In genomic region chr15:68187559-68187958, GRCh38 we compare ENCODE assay signal across 8 cellular contexts. TPM values are rescaled to one million over a fixed set of nuclear protein-coding genes. Genes with fewer than 3 reads are reported as not detected.
DNase-seq lines count a peak whose midpoint lies in the region; ATAC-seq, FAIRE-seq and TF ChIP-seq lines count a peak whose summit lies in the region.

No MANE protein-coding gene starts in this region.

- H3K27me3 ChIP-seq in Panc1 (ENCODE audit: control insufficient read depth, insufficient read depth, low read length), result no peaks in the 10 kb centered on the region
- no peaks in the 10 kb centered on the region for H3K27me3 ChIP-seq in esophagus muscularis mucosa
- no peaks in the 10 kb centered on the region for H3K27me3 ChIP-seq in prostate gland (replicated peaks; ENCODE audit: insufficient read depth)
- no peaks in the 10 kb centered on the region for H3K27me3 ChIP-seq in Caco-2 (replicated peaks; ENCODE audit: control insufficient read depth, insufficient read depth, low read length)

- no peak overlapping the region for H3K27ac ChIP-seq in Panc1 (ENCODE audit: low read length)
- peak overlapping the region; percentile 76 to 86 (median 82) for H3K27ac ChIP-seq in esophagus muscularis mucosa (replicated peaks in 1 of 4)
- H3K27ac ChIP-seq in prostate gland, result peak overlapping the region; percentile 66 to 72

- CTCF ChIA-PET in Panc1 (lab: Charles Lee) (no interaction called here), Caco-2 (lab: Charles Lee) (no interaction called here)

- in situ Hi-C loops in Panc1 (cut with HindIII; ENCODE audit: low pct_unique_long_range_greater_than_20kb, low sequenced_read_pairs), result no loop called here

- H3K9me3 ChIP-seq in Panc1 (ENCODE audit: control insufficient read depth, insufficient read depth, low read depth, low read length) (no peaks in the 10 kb centered on the region), esophagus muscularis mucosa (no peaks in the 10 kb centered on the region), prostate gland (no peaks in the 10 kb centered on the region), Caco-2 (no peaks in the 10 kb centered on the region)

- peaks cover 3% of the 10 kb centered on the region; the same call in 1 of the 2 replicates for H3K4me1 ChIP-seq in Panc1 (ENCODE audit: control insufficient read depth, insufficient read depth, low read length)
- H3K4me1 ChIP-seq in esophagus muscularis mucosa, result peaks cover 25 to 83% (median 64%) of the 10 kb centered on the region in 4 donors
- H3K4me1 ChIP-seq in prostate gland (replicated peaks), result peaks cover 17% of the 10 kb centered on the region
- H3K4me1 ChIP-seq in Caco-2, result no peaks in the 10 kb centered on the region

- BruUV-seq in Panc1 (replicated peaks; lab: Mats Ljungman, UMichigan) (no TSS peak), Caco-2 (replicated peaks; lab: Mats Ljungman, UMichigan) (no TSS peak)

- TF ChIP-seq POLR2A in esophagus muscularis mucosa (IDR thresholded peaks at IDR 0.05; ENCODE audit: low read depth) (no peak), prostate gland (IDR thresholded peaks at IDR 0.05) (no peak)

- H3K27ac Mint-ChIP-seq in Caco-2 (ENCODE audit: unreplicated experiment), result no peak overlapping the region

- no peaks in the 10 kb centered on the region for H3K4me1 Mint-ChIP-seq in Caco-2 (ENCODE audit: low read depth, unreplicated experiment)

- H3K36me3 Mint-ChIP-seq in Caco-2 (ENCODE audit: insufficient read depth, unreplicated experiment), result peaks cover 83% of the 10 kb centered on the region

- peaks cover 43% of the 10 kb centered on the region for H3K36me3 ChIP-seq in Panc1 (ENCODE audit: control insufficient read depth, insufficient read depth, low read length)
- peaks cover 0 to 42% (median 33%) of the 10 kb centered on the region in 4 donors for H3K36me3 ChIP-seq in esophagus muscularis mucosa
- no peaks in the 10 kb centered on the region for H3K36me3 ChIP-seq in prostate gland
- H3K36me3 ChIP-seq in Caco-2 (ENCODE audit: control insufficient read depth, insufficient read depth, low read length), result peaks cover 3% of the 10 kb centered on the region

- no peaks in the 10 kb centered on the region for H3K27me3 Mint-ChIP-seq in Caco-2 (ENCODE audit: insufficient read depth, unreplicated experiment)

- intact Hi-C loops in Panc1 (cut with micrococcal nuclease; ENCODE audit: unreplicated experiment), result no loop called here
- intact Hi-C loops in esophagus muscularis mucosa (cut with DNase I), result no loop called here
- intact Hi-C loops in prostate gland (cut with DNase I), result no loop called here
- intact Hi-C loops in Caco-2 (cut with micrococcal nuclease; ENCODE audit: unreplicated experiment), result no loop called here

- no peaks in the 10 kb centered on the region for H3K9me3 Mint-ChIP-seq in Caco-2 (ENCODE audit: unreplicated experiment)

- H3K4me3 ChIP-seq in Panc1 (ENCODE audit: low read depth in 2 of 2, low read length in 2 of 2) (no peak overlapping the region), esophagus muscularis mucosa (peak overlapping the region; percentile 19 to 34 (median 24)), prostate gland (no peak overlapping the region), Caco-2 (ENCODE audit: low read depth, low read length) (no peak overlapping the region)

- POLR2A ChIA-PET in Panc1 (lab: Charles Lee), result no interaction called here
- POLR2A ChIA-PET in Caco-2 (lab: Charles Lee), result no interaction called here

- FAIRE-seq in GM19239 (lab: Jason Lieb, UNC), result no peak

- peak; percentile 52; the same call in 1 of the 2 replicates for ATAC-seq in Panc1
- ATAC-seq in GM19452 (IDR thresholded peaks at IDR 0.05; ENCODE audit: unreplicated experiment), result no peak

- H3K4me3 Mint-ChIP-seq in Caco-2 (ENCODE audit: unreplicated experiment), result no peak overlapping the region

- TF ChIP-seq EP300 in esophagus muscularis mucosa (IDR thresholded peaks at IDR 0.05), result no peak

- DNase-seq in D341Med (ENCODE audit: low spot score) (peak; percentile 26), Panc1 (ENCODE audit: low read depth, low spot score) (no peak), esophagus muscularis mucosa (ENCODE audit: extremely low spot score) (no peak), prostate gland (ENCODE audit: low spot score) (peak; percentile 81), NCI-H526 (lab: John Stamatoyannopoulos, UW) (no peak), Caco-2 (no peak), GM19239 (ENCODE audit: insufficient read length, low spot score) (no peak)

- TF ChIP-seq CTCF in Panc1 (IDR thresholded peaks at IDR 0.05) (no peak), esophagus muscularis mucosa (IDR thresholded peaks at IDR 0.05) (no peak), prostate gland (IDR thresholded peaks at IDR 0.05) (no peak), Caco-2 (IDR thresholded peaks at IDR 0.05; ENCODE audit: insufficient read depth in 1 of 2, low read depth in 1 of 2, low read length in 1 of 2, severe bottlenecking in 1 of 2, unreplicated experiment in 1 of 2) (no peak)

- WGBS in esophagus muscularis mucosa, result 13% methylated on average over 9 of the region's 9 CpGs
- WGBS in prostate gland, result 14% methylated on average over 9 of the region's 9 CpGs

RNA-seq across cellular contexts. Expression of gene CALML4, which starts 17.6 kb away (rescaled TPM):
- total RNA-seq in Panc1 (2021; ENCODE audit: unreplicated experiment) (5.4 TPM), esophagus muscularis mucosa (10 to 100 TPM; 14.2 to 45.8 (median 32.1) TPM), prostate gland (10 to 100 TPM in 1 of 2 donors, 1 to 10 TPM in 1; 4.5 to 18.8 TPM), Caco-2 (2022) (19.5 and 26.4 TPM in 2 replicates)
- 3.6 TPM for polyA plus RNA-seq in Panc1 (2012; ENCODE audit: insufficient read length)

RNA-seq across cellular contexts. Expression of gene CLN6, which starts 42.0 kb away (rescaled TPM):
- total RNA-seq in Panc1 (2021; ENCODE audit: unreplicated experiment), result 68.7 TPM
- polyA plus RNA-seq in Panc1 (2012; ENCODE audit: insufficient read length), result 42.4 TPM
- 10 to 100 TPM; 13.4 to 18.2 (median 16.1) TPM for total RNA-seq in esophagus muscularis mucosa
- total RNA-seq in prostate gland, result 10 to 100 TPM; 22.7 to 41.8 TPM
- total RNA-seq in Caco-2 (2022), result 69.5 and 76.7 TPM in 2 replicates

Comparison
In these comparisons a context has a peak if more than half of its experiments do, and no peak if none do; other contexts are left out.
1. DNase-seq: peak in D341Med (single experiment) and prostate gland (single experiment); none in Panc1 (single experiment), esophagus muscularis mucosa (single experiment), NCI-H526 (0 of 2), Caco-2 (0 of 2) and GM19239 (single experiment).
2. H3K4me3 ChIP-seq: peak in esophagus muscularis mucosa (4 of 4); none in Panc1 (0 of 2), prostate gland (0 of 2) and Caco-2 (single experiment).